Comparison of ENCODE assay signal across 24 cellular contexts in the genomic region with DNA sequence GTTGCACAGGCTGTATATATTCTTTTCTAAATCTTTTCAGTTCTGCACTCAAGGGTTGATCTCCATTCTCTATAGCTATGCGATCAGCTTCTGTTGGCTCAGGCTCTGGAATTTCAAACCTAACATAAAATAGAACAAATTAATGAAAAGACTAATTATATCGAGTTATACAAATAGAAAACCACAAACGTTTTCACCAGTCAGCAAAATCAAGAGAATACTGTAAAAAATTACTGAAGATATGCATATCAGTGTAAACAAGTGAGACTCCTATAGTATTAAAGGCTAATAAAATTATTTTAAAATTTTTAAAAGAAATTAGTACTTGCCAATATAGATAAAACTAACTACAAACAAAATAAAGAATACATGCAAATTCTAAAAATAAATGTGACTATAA.
A peak's percentile ranks its signal among the peaks of the same experiment; 100 is the strongest.
DNase-seq lines count a peak whose midpoint lies in the region; ATAC-seq, FAIRE-seq and TF ChIP-seq lines count a peak whose summit lies in the region.
"Had no signal": no experiment of that assay in that cellular context is flagged by ENCODE, and none has a peak within 500 bp of the region (broad histone marks: within the 10 kb centered on the region; RNA-seq: fewer than 3 reads in every experiment).

No MANE protein-coding gene starts in this region.

- WGBS in A549 (ENCODE audit: missing lambda C conversion rate): 67% methylated on average over 3 of the region's 3 CpGs
- 90% methylated on average over 3 of the region's 3 CpGs for WGBS in esophagus muscularis mucosa

- H3K4me3 ChIP-seq in A549 (no peak overlapping the region), esophagus muscularis mucosa (no peak overlapping the region)
- H3K4me3 ChIP-seq: BLaER1 had no signal

- FAIRE-seq in A549 (lab: Jason Lieb, UNC) (no peak), G401.6 (lab: Jason Lieb, UNC) (peak; percentile 39), TTC549 (lab: Jason Lieb, UNC) (peak; percentile 31)
- FAIRE-seq: GM12891, GM19239 had no signal

- no peak for ATAC-seq in A549
- no peak for ATAC-seq in HG03159 (IDR thresholded peaks at IDR 0.05; ENCODE audit: unreplicated experiment)

- H3K27ac ChIP-seq in A549 (no peak overlapping the region), esophagus muscularis mucosa (replicated peaks in 1 of 4) (no peak overlapping the region)
- H3K27ac ChIP-seq: BLaER1 had no signal

- H3K4me1 ChIP-seq in A549 (no peaks in the 10 kb centered on the region), esophagus muscularis mucosa (peaks cover 8 to 18% (median 15%) of the 10 kb centered on the region in 4 donors)
- H3K4me1 ChIP-seq: BE2C, BLaER1 had no signal

- DNase-seq in A549 (ENCODE audit: low read depth in 1 of 2, low spot score in 1 of 2): no peak
- peak; percentile 42 for DNase-seq in foreskin melanocyte
- DNase-seq in AML-193 (lab: John Stamatoyannopoulos, UW): no peak
- DNase-seq in esophagus muscularis mucosa (ENCODE audit: extremely low spot score): no peak
- DNase-seq: 8988T; BE2C; C1 segment of cervical spinal cord; CD4-positive, alpha-beta memory T cell; CD4-positive, CD25-positive, alpha-beta regulatory T cell; CD8-positive, alpha-beta memory T cell; COR-L47; DMS 273 treated with DMSO at 0.1 percent for 48 hours; DMS153; DMS53; DMS79; DND-41; EL; GF-D8 had no signal

- no peaks in the 10 kb centered on the region for H3K9me3 ChIP-seq in A549
- H3K9me3 ChIP-seq in esophagus muscularis mucosa: no peaks in the 10 kb centered on the region
- H3K9me3 ChIP-seq: BE2C, BLaER1 had no signal

- H3K4me2 ChIP-seq in A549: no peak overlapping the region
- H3K4me2 ChIP-seq: BLaER1 had no signal

- intact Hi-C loops in esophagus muscularis mucosa (cut with DNase I): no loop called here

- TF ChIP-seq EP300 in A549 (IDR thresholded peaks at IDR 0.05): no peak
- no peak for TF ChIP-seq EP300 in esophagus muscularis mucosa (IDR thresholded peaks at IDR 0.05)

- H3K36me3 ChIP-seq in esophagus muscularis mucosa: peaks cover 24 to 51% (median 43%) of the 10 kb centered on the region in 4 donors
- H3K36me3 ChIP-seq: BE2C had no signal

- TF ChIP-seq CTCF in A549 (IDR thresholded peaks at IDR 0.05): no peak
- no peak for TF ChIP-seq CTCF in esophagus muscularis mucosa (IDR thresholded peaks at IDR 0.05)

- CTCF ChIA-PET in A549 (lab: Yijun Ruan, JAX): no interaction called here

- POLR2A ChIA-PET in A549 (lab: Yijun Ruan, JAX): no interaction called here

- TF ChIP-seq POLR2A in A549 (IDR thresholded peaks at IDR 0.05; ENCODE audit: low read length) (no peak), esophagus muscularis mucosa (IDR thresholded peaks at IDR 0.05; ENCODE audit: low read depth) (no peak)

- TF ChIP-seq RAD21 in A549 (conservative IDR thresholded peaks at IDR 0.05 in 1 of 2, IDR thresholded peaks at IDR 0.05 in 1 of 2): no peak

- no peaks in the 10 kb centered on the region for H3K27me3 ChIP-seq in esophagus muscularis mucosa
- H3K27me3 ChIP-seq: BE2C, BLaER1 had no signal

TF ChIP-seq in A549, 52 proteins besides CTCF, POLR2A, EP300 and RAD21:
- TF ChIP-seq PHF8 (IDR thresholded peaks at IDR 0.05; ENCODE audit: borderline replicate concordance, low read depth) (no peak), MAFK (IDR thresholded peaks at IDR 0.05; ENCODE audit: partially characterized antibody) (peak; percentile 59)
TF ChIP-seq in A549: peak in this region for 1.
